ENCODE assay signal across 18 cellular contexts in the genomic region with DNA sequence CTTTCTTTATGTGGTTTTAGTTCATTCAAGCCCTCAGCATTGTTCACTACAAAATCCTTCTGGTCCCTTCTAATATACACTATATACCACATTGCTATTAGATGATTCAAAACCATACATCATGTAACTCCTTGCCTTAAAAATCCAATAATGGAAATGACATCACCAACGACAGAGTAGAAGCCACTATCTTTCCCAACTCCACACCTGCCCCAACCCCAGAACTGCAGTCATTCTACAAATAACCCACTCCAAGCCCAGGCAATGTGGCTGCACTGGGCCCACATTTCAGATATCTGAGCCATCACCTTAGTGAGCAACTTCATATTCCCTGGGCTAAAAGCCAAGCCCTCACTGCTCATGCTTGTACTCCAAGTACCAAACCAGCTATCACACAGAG. TPM values are rescaled to one million over a fixed set of nuclear protein-coding genes. Genes with fewer than 3 reads are reported as not detected.
A peak's percentile ranks its signal among the peaks of the same experiment; 100 is the strongest.
DNase-seq lines count a peak whose midpoint lies in the region; ATAC-seq, FAIRE-seq and TF ChIP-seq lines count a peak whose summit lies in the region.
"Had no signal": no experiment of that assay in that cellular context is flagged by ENCODE, and none has a peak within 500 bp of the region (broad histone marks: within the 10 kb centered on the region; RNA-seq: fewer than 3 reads in every experiment).

No MANE protein-coding gene starts in this region.

- no peaks in the 10 kb centered on the region for H3K36me3 ChIP-seq in K562 (ENCODE audit: control insufficient read depth, insufficient read depth, low read length)
- H3K36me3 ChIP-seq: BLaER1, SJCRH30 had no signal

- no peak for TF ChIP-seq RAD21 in K562 (CRISPR knock-in tag; conservative IDR thresholded peaks at IDR 0.05 in 1 of 2, IDR thresholded peaks at IDR 0.05 in 1 of 2)

- H3K9me1 ChIP-seq in K562 (ENCODE audit: control insufficient read depth, insufficient read depth, low read length): no peaks in the 10 kb centered on the region

- no peak overlapping the region for H3K4me3 Mint-ChIP-seq in nephron progenitor cell
- H3K4me3 Mint-ChIP-seq: CD4-positive, alpha-beta memory T cell had no signal

- FAIRE-seq in H54 (lab: Jason Lieb, UNC) (peak; percentile 71), K562 (lab: Jason Lieb, UNC) (no peak), RCC 7860 (lab: Jason Lieb, UNC) (no peak)
- FAIRE-seq: HTR-8/SVneo had no signal

- no peak for TF ChIP-seq EP300 in K562 (IDR thresholded peaks at IDR 0.05; ENCODE audit: low read length)

- no peak overlapping the region for H3K4me3 ChIP-seq in K562
- H3K4me3 ChIP-seq: BLaER1, SJCRH30 had no signal

- no peaks in the 10 kb centered on the region for H3K27me3 Mint-ChIP-seq in nephron progenitor cell (ENCODE audit: low read depth, poor library complexity)
- H3K27me3 Mint-ChIP-seq: CD4-positive, alpha-beta memory T cell had no signal

- in situ Hi-C loops in K562 (cut with MboI): no loop called here

- H3K9me3 ChIP-seq in K562 (replicated peaks; ENCODE audit: control insufficient read depth, insufficient read depth, low read depth, low read length): no peaks in the 10 kb centered on the region
- H3K9me3 ChIP-seq: SJCRH30 had no signal

- intact Hi-C loops in K562 (cut with micrococcal nuclease): no loop called here

- no peak overlapping the region for H3K27ac Mint-ChIP-seq in nephron progenitor cell
- H3K27ac Mint-ChIP-seq: CD4-positive, alpha-beta memory T cell had no signal

- no peaks in the 10 kb centered on the region for H3K27me3 ChIP-seq in K562 (ENCODE audit: control insufficient read depth in 2 of 2, insufficient read depth in 2 of 2, low read length in 2 of 2)
- H3K27me3 ChIP-seq: BLaER1, SJCRH30 had no signal

- CTCF ChIA-PET in K562 (lab: Yijun Ruan, JAX; ENCODE audit: low intra/inter-chr PET ratio): no interaction called here

- no peaks in the 10 kb centered on the region for H4K20me1 ChIP-seq in K562 (replicated peaks; ENCODE audit: control insufficient read depth, insufficient read depth, low read length)
- H4K20me1 ChIP-seq: BLaER1 had no signal

- H3K4me1 Mint-ChIP-seq in nephron progenitor cell: no peaks in the 10 kb centered on the region

- no peak overlapping the region for H3K9ac ChIP-seq in K562 (ENCODE audit: insufficient read depth in 1 of 2, low read depth in 2 of 2, low read length in 2 of 2)
- H3K9ac ChIP-seq: BLaER1 had no signal

- POLR2A ChIA-PET in K562 (lab: Yijun Ruan, JAX): no interaction called here

- no TSS peak for BruUV-seq in K562 (replicated peaks; lab: Mats Ljungman, UMichigan)

- DNase-seq in H54 (ENCODE audit: insufficient read length, low spot score): no peak
- peak; percentile 9 for DNase-seq in M059J (ENCODE audit: low read depth)
- DNase-seq in K562 (ENCODE audit: extremely low read depth in 1 of 4, low spot score in 3 of 4): no peak
- peak; percentile 3 for DNase-seq in non-pigmented ciliary epithelial cell (ENCODE audit: low read depth)
- DNase-seq in RCC 7860 (ENCODE audit: low spot score): no peak
- DNase-seq in nephron progenitor cell: no peak
- DNase-seq in DMS 273 (lab: John Stamatoyannopoulos, UW; ENCODE audit: unreplicated experiment): no peak
- DNase-seq: CD4-positive, alpha-beta memory T cell; NCI-H1417; NCI-H187; NCI-H2107; NCI-H2227 treated with DMSO at 0.1 percent for 48 hours; NCI-H524; SJCRH30 had no signal

- H3K36me3 Mint-ChIP-seq in nephron progenitor cell (ENCODE audit: low read depth): peaks cover 55% of the 10 kb centered on the region

- H3K4me2 ChIP-seq in K562 (ENCODE audit: insufficient read depth, low read length): no peak overlapping the region
- H3K4me2 ChIP-seq: BLaER1 had no signal

- H3K4me1 ChIP-seq in K562 (replicated peaks in 1 of 2; ENCODE audit: control insufficient read depth in 2 of 2, insufficient read depth in 2 of 2, low read length in 2 of 2): peaks cover 0 to 7% of the 10 kb centered on the region in 2 experiments; a peak in 2 of 5 replicates
- H3K4me1 ChIP-seq: SJCRH30 had no signal

- no peaks in the 10 kb centered on the region for H3K79me2 ChIP-seq in K562 (ENCODE audit: control insufficient read depth, insufficient read depth, low read length)

- peaks cover 61% of the 10 kb centered on the region for H3K9me3 Mint-ChIP-seq in nephron progenitor cell

- ATAC-seq in K562 (no peak), HG03354 (IDR thresholded peaks at IDR 0.05; ENCODE audit: poor library complexity, severe bottlenecking, unreplicated experiment) (no peak)

- no peak overlapping the region for H3K27ac ChIP-seq in K562 (ENCODE audit: extremely low read depth, low read depth, low read length)
- H3K27ac ChIP-seq: BLaER1, RWPE1, SJCRH30 had no signal

- 14% methylated on average over 1 of the region's 1 CpG for WGBS in K562 (ENCODE audit: insufficient coverage, low coverage, missing lambda C conversion rate)

- TF ChIP-seq CTCF in K562 (IDR thresholded peaks at IDR 0.05 in 2 of 3, conservative IDR thresholded peaks at IDR 0.05 in 1 of 3; ENCODE audit: insufficient read depth in 2 of 3, low read depth in 1 of 3, low read length in 3 of 3): no peak
- no peak for TF ChIP-seq CTCF in nephron progenitor cell (IDR thresholded peaks at IDR 0.05)

- H2AFZ ChIP-seq in K562 (ENCODE audit: low read depth, low read length): no peak overlapping the region

- TF ChIP-seq POLR2A in H54 (IDR thresholded peaks at IDR 0.05; ENCODE audit: low read depth, low read length) (no peak), K562 (conservative IDR thresholded peaks at IDR 0.05) (no peak)

TF ChIP-seq in K562, 482 proteins besides CTCF, POLR2A, EP300 and RAD21:
- 0 out of 2 replicates have a peak, but pooled peaks have one; percentile 13 for TF ChIP-seq MEF2A (IDR thresholded peaks at IDR 0.05; ENCODE audit: control insufficient read depth, low read depth, low read length)
- no peak for TF ChIP-seq ZNF184 (CRISPR knock-in tag; IDR thresholded peaks at IDR 0.05)
- TF ChIP-seq, protein P1, sequence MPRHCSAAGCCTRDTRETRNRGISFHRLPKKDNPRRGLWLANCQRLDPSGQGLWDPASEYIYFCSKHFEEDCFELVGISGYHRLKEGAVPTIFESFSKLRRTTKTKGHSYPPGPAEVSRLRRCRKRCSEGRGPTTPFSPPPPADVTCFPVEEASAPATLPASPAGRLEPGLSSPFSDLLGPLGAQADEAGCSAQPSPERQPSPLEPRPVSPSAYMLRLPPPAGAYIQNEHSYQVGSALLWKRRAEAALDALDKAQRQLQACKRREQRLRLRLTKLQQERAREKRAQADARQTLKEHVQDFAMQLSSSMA (CRISPR knock-in tag; IDR thresholded peaks at IDR 0.05): no peak

RNA-seq across cellular contexts. Expression of a gene that starts 22.6 kb away (rescaled TPM):
- 29.2 and 37.2 TPM in 2 replicates for total RNA-seq in M059J (2014; rRNA removed; shearing (Covaris generic))
- total RNA-seq in K562 (2011; cell fraction: chromatin; rRNA removed; ENCODE audit: low replicate concordance): 1.00 and 1.4 TPM in 2 replicates
- 0.50 and 0.53 TPM in 2 replicates for total RNA-seq in K562 (2011; cell fraction: nucleolus; rRNA removed)
- total RNA-seq in K562 (2011; cell fraction: nucleoplasm; rRNA removed): 0.73 and 1.5 TPM in 2 replicates
- total RNA-seq in K562 (2014; rRNA removed) (0.41 and 0.49 TPM in 2 replicates), K562 (2014; rRNA removed; fragmentation: Illumina TruSeq; extraction: Trizol) (0.40 and 0.57 TPM in 2 replicates), K562 (2015; rRNA removed; fragmentation: Illumina TruSeq; extraction: Trizol) (0.43 and 0.45 TPM in 2 replicates), K562 (2021) (0.98 and 1.00 TPM in 2 replicates)
- polyA plus RNA-seq in K562 (2011; rRNA removed) (0.26 and 0.32 TPM in 2 replicates), K562 (2014; fragmentation: Illumina TruSeq; extraction: Trizol) (0.97 and 1.1 TPM in 2 replicates), K562 (2014; fragmentation: Nextera tagmentation; extraction: Ambion mirVana) (under 1 TPM; 0.29 to 0.51 TPM), K562 (2014; rRNA removed) (0.30 and 0.86 TPM in 2 replicates)
- 0.10 and 0.16 TPM in 2 replicates for polyA plus RNA-seq in K562 (2011; cell fraction: cytosol; rRNA removed)
- polyA plus RNA-seq in K562 (2011; cell fraction: nucleus; rRNA removed): 0.65 and 2.2 TPM in 2 replicates
- 1.6 and 4.5 TPM in 2 replicates for polyA plus RNA-seq in K562 (2012)
- 0.15 and 0.25 TPM in 2 replicates for polyA minus RNA-seq in K562 (2011; rRNA and poly(A)+ RNA removed)
- 0.19 TPM in 1 of 2 replicates, not detected in the other for polyA minus RNA-seq in K562 (2011; cell fraction: cytosol; rRNA and poly(A)+ RNA removed)
- 0.44 and 0.54 TPM in 2 replicates for polyA minus RNA-seq in K562 (2011; cell fraction: nucleus; rRNA and poly(A)+ RNA removed)

Comparison
In these comparisons a context has a peak if more than half of its experiments do, and no peak if none do; other contexts are left out.
1. DNase-seq: peak in M059J (single experiment) and non-pigmented ciliary epithelial cell (single experiment); none in H54 (single experiment), K562 (0 of 4), RCC 7860 (single experiment), nephron progenitor cell (single experiment) and DMS 273 (single experiment).
2. RNA of a gene that starts 22.6 kb away (total RNA-seq): 29.2 to 37.2 TPM in M059J; 0.40 to 1.5 TPM in K562; every median in the first group is over 10 times any median in the second.